ENCODE assay signal across 1 cellular context in the genomic region with DNA sequence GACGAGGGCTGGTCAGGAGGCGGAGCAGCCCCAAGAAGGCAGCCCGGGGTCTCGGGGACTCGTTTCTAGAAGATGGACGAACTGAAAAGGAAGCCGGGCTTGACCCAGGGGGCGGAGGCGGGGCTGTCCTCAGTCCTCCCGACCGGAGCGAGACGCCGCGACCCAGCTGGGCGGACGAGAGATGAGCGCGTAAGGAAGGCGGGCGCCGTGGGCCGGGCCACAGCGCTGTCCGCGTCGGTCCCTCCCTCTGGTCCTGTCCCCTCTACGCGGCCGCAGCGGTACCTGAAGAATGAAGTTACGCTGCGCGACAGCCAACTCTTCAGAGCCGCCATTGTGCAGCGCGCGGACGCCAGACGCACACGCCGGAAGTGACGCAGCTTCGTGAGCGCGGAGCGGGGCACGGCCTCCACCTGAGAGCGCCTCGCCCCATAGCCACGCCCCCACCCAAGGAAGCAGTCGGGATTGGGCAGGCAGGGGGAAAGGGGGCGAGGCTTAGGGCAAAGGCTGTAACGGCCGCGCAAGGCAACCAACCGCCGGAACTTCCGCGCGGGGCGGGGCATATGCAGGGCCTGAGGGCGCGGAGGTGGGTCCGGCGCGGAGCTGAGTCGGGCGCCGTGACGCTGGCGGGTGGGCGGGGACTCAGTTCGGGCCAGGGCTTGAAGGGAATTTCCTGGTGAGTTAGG.
TF ChIP-seq lines count a peak whose summit lies in the region.

A gene (minus strand): TSS at position 370 of the 683 bp plus-strand sequence. CDS start 38 bp downstream, at position 332.

TF ChIP-seq in HepG2, 621 proteins besides CTCF, POLR2A, EP300 and RAD21 (continued from another document and continues in another):
- TF ChIP-seq, protein P1, sequence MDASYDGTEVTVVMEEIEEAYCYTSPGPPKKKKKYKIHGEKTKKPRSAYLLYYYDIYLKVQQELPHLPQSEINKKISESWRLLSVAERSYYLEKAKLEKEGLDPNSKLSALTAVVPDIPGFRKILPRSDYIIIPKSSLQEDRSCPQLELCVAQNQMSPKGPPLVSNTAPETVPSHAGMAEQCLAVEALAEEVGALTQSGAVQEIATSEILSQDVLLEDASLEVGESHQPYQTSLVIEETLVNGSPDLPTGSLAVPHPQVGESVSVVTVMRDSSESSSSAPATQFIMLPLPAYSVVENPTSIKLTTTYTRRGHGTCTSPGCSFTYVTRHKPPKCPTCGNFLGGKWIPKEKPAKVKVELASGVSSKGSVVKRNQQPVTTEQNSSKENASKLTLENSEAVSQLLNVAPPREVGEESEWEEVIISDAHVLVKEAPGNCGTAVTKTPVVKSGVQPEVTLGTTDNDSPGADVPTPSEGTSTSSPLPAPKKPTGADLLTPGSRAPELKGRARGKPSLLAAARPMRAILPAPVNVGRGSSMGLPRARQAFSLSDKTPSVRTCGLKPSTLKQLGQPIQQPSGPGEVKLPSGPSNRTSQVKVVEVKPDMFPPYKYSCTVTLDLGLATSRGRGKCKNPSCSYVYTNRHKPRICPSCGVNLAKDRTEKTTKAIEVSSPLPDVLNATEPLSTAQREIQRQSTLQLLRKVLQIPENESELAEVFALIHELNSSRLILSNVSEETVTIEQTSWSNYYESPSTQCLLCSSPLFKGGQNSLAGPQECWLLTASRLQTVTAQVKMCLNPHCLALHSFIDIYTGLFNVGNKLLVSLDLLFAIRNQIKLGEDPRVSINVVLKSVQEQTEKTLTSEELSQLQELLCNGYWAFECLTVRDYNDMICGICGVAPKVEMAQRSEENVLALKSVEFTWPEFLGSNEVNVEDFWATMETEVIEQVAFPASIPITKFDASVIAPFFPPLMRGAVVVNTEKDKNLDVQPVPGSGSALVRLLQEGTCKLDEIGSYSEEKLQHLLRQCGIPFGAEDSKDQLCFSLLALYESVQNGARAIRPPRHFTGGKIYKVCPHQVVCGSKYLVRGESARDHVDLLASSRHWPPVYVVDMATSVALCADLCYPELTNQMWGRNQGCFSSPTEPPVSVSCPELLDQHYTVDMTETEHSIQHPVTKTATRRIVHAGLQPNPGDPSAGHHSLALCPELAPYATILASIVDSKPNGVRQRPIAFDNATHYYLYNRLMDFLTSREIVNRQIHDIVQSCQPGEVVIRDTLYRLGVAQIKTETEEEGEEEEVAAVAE (CRISPR knock-in tag; IDR thresholded peaks at IDR 0.05; ENCODE audit: borderline replicate concordance) = peak; percentile 59; the same call in 1 of the 2 replicates
- TF ChIP-seq, protein P2, sequence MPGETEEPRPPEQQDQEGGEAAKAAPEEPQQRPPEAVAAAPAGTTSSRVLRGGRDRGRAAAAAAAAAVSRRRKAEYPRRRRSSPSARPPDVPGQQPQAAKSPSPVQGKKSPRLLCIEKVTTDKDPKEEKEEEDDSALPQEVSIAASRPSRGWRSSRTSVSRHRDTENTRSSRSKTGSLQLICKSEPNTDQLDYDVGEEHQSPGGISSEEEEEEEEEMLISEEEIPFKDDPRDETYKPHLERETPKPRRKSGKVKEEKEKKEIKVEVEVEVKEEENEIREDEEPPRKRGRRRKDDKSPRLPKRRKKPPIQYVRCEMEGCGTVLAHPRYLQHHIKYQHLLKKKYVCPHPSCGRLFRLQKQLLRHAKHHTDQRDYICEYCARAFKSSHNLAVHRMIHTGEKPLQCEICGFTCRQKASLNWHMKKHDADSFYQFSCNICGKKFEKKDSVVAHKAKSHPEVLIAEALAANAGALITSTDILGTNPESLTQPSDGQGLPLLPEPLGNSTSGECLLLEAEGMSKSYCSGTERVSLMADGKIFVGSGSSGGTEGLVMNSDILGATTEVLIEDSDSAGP (CRISPR knock-in tag; IDR thresholded peaks at IDR 0.05; ENCODE audit: borderline replicate concordance) = peak; percentile 89; the same call in 1 of the 2 replicates
- TF ChIP-seq ZKSCAN5 (CRISPR knock-in tag; IDR thresholded peaks at IDR 0.05) = no peak
- TF ChIP-seq, protein P3, sequence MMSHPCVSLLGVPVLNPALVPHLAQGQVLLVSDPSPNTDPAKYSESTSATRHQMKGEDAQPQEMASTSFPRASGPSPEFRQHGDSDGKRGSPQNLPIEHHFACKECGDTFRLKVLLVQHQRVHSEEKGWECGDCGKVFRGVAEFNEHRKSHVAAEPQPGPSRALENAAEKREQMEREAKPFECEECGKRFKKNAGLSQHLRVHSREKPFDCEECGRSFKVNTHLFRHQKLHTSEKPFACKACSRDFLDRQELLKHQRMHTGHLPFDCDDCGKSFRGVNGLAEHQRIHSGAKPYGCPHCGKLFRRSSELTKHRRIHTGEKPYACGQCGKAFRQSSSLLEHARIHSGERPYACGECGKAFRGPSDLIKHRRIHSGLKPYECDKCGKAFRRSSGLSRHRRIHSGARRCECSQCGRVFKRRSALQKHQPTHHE (CRISPR knock-in tag; IDR thresholded peaks at IDR 0.05; ENCODE audit: borderline replicate concordance) = peak; percentile 67; the same call in 1 of the 2 replicates
- TF ChIP-seq, protein P4, sequence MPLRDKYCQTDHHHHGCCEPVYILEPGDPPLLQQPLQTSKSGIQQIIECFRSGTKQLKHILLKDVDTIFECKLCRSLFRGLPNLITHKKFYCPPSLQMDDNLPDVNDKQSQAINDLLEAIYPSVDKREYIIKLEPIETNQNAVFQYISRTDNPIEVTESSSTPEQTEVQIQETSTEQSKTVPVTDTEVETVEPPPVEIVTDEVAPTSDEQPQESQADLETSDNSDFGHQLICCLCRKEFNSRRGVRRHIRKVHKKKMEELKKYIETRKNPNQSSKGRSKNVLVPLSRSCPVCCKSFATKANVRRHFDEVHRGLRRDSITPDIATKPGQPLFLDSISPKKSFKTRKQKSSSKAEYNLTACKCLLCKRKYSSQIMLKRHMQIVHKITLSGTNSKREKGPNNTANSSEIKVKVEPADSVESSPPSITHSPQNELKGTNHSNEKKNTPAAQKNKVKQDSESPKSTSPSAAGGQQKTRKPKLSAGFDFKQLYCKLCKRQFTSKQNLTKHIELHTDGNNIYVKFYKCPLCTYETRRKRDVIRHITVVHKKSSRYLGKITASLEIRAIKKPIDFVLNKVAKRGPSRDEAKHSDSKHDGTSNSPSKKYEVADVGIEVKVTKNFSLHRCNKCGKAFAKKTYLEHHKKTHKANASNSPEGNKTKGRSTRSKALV (CRISPR knock-in tag; IDR thresholded peaks at IDR 0.05) = no peak; the same call in 1 of the 2 replicates
- peak; percentile 64; the same call in 1 of the 2 replicates for TF ChIP-seq ZFP90 (CRISPR knock-in tag; IDR thresholded peaks at IDR 0.05; ENCODE audit: borderline replicate concordance)
- TF ChIP-seq MYNN (CRISPR knock-in tag; IDR thresholded peaks at IDR 0.05; ENCODE audit: low read depth) = no peak
- TF ChIP-seq TP53 (CRISPR knock-in tag; conservative IDR thresholded peaks at IDR 0.05) = no peak
- peak; percentile 93 for TF ChIP-seq YEATS2 (CRISPR knock-in tag; IDR thresholded peaks at IDR 0.05; ENCODE audit: borderline replicate concordance)
- TF ChIP-seq, protein P5, sequence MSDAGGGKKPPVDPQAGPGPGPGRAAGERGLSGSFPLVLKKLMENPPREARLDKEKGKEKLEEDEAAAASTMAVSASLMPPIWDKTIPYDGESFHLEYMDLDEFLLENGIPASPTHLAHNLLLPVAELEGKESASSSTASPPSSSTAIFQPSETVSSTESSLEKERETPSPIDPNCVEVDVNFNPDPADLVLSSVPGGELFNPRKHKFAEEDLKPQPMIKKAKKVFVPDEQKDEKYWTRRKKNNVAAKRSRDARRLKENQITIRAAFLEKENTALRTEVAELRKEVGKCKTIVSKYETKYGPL (CRISPR knock-in tag; IDR thresholded peaks at IDR 0.05) = no peak
- TF ChIP-seq, protein P6, sequence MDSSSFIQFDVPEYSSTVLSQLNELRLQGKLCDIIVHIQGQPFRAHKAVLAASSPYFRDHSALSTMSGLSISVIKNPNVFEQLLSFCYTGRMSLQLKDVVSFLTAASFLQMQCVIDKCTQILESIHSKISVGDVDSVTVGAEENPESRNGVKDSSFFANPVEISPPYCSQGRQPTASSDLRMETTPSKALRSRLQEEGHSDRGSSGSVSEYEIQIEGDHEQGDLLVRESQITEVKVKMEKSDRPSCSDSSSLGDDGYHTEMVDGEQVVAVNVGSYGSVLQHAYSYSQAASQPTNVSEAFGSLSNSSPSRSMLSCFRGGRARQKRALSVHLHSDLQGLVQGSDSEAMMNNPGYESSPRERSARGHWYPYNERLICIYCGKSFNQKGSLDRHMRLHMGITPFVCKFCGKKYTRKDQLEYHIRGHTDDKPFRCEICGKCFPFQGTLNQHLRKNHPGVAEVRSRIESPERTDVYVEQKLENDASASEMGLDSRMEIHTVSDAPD (CRISPR knock-in tag; IDR thresholded peaks at IDR 0.05) = 0 out of 2 replicates have a peak, but pooled peaks have one; percentile 29
- TF ChIP-seq ZNF619 (CRISPR knock-in tag; IDR thresholded peaks at IDR 0.05) = no peak
- 0 out of 2 replicates have a peak, but pooled peaks have one; percentile 51 for TF ChIP-seq ESRRA (CRISPR knock-in tag; IDR thresholded peaks at IDR 0.05; ENCODE audit: low read depth)
- TF ChIP-seq ZNF768 (CRISPR knock-in tag; IDR thresholded peaks at IDR 0.05) = peak; percentile 71
- TF ChIP-seq, protein P7, sequence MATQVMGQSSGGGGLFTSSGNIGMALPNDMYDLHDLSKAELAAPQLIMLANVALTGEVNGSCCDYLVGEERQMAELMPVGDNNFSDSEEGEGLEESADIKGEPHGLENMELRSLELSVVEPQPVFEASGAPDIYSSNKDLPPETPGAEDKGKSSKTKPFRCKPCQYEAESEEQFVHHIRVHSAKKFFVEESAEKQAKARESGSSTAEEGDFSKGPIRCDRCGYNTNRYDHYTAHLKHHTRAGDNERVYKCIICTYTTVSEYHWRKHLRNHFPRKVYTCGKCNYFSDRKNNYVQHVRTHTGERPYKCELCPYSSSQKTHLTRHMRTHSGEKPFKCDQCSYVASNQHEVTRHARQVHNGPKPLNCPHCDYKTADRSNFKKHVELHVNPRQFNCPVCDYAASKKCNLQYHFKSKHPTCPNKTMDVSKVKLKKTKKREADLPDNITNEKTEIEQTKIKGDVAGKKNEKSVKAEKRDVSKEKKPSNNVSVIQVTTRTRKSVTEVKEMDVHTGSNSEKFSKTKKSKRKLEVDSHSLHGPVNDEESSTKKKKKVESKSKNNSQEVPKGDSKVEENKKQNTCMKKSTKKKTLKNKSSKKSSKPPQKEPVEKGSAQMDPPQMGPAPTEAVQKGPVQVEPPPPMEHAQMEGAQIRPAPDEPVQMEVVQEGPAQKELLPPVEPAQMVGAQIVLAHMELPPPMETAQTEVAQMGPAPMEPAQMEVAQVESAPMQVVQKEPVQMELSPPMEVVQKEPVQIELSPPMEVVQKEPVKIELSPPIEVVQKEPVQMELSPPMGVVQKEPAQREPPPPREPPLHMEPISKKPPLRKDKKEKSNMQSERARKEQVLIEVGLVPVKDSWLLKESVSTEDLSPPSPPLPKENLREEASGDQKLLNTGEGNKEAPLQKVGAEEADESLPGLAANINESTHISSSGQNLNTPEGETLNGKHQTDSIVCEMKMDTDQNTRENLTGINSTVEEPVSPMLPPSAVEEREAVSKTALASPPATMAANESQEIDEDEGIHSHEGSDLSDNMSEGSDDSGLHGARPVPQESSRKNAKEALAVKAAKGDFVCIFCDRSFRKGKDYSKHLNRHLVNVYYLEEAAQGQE (IDR thresholded peaks at IDR 0.05; ENCODE audit: borderline replicate concordance in 1 of 2, low read depth in 1 of 2, low read length in 2 of 2) = peak in 1 of 2 experiments; percentile 10; a peak in 2 of 4 replicates
- TF ChIP-seq ZNF441 (CRISPR knock-in tag; IDR thresholded peaks at IDR 0.05; ENCODE audit: borderline replicate concordance) = peak; percentile 67; the same call in 1 of the 2 replicates
- peak; percentile 51 for TF ChIP-seq TEAD3 (CRISPR knock-in tag; optimal IDR thresholded peaks at IDR 0.05; ENCODE audit: borderline replicate concordance)
- TF ChIP-seq RXRB (CRISPR knock-in tag; IDR thresholded peaks at IDR 0.05; ENCODE audit: borderline replicate concordance) = peak; percentile 77; the same call in 1 of the 2 replicates
- TF ChIP-seq, protein P8, sequence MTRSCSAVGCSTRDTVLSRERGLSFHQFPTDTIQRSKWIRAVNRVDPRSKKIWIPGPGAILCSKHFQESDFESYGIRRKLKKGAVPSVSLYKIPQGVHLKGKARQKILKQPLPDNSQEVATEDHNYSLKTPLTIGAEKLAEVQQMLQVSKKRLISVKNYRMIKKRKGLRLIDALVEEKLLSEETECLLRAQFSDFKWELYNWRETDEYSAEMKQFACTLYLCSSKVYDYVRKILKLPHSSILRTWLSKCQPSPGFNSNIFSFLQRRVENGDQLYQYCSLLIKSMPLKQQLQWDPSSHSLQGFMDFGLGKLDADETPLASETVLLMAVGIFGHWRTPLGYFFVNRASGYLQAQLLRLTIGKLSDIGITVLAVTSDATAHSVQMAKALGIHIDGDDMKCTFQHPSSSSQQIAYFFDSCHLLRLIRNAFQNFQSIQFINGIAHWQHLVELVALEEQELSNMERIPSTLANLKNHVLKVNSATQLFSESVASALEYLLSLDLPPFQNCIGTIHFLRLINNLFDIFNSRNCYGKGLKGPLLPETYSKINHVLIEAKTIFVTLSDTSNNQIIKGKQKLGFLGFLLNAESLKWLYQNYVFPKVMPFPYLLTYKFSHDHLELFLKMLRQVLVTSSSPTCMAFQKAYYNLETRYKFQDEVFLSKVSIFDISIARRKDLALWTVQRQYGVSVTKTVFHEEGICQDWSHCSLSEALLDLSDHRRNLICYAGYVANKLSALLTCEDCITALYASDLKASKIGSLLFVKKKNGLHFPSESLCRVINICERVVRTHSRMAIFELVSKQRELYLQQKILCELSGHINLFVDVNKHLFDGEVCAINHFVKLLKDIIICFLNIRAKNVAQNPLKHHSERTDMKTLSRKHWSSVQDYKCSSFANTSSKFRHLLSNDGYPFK (CRISPR knock-in tag; IDR thresholded peaks at IDR 0.05; ENCODE audit: borderline replicate concordance) = peak; percentile 98
- peak; percentile 79 for TF ChIP-seq HNRNPK (IDR thresholded peaks at IDR 0.05; ENCODE audit: low read depth, low read length, poor library complexity, severe bottlenecking)
- no peak for TF ChIP-seq JDP2 (CRISPR knock-in tag; IDR thresholded peaks at IDR 0.05; ENCODE audit: borderline replicate concordance)
- TF ChIP-seq, protein P9, sequence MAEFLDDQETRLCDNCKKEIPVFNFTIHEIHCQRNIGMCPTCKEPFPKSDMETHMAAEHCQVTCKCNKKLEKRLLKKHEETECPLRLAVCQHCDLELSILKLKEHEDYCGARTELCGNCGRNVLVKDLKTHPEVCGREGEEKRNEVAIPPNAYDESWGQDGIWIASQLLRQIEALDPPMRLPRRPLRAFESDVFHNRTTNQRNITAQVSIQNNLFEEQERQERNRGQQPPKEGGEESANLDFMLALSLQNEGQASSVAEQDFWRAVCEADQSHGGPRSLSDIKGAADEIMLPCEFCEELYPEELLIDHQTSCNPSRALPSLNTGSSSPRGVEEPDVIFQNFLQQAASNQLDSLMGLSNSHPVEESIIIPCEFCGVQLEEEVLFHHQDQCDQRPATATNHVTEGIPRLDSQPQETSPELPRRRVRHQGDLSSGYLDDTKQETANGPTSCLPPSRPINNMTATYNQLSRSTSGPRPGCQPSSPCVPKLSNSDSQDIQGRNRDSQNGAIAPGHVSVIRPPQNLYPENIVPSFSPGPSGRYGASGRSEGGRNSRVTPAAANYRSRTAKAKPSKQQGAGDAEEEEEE (CRISPR knock-in tag; IDR thresholded peaks at IDR 0.05; ENCODE audit: borderline replicate concordance) = peak; percentile 84; the same call in 1 of the 2 replicates
- TF ChIP-seq, protein P10, sequence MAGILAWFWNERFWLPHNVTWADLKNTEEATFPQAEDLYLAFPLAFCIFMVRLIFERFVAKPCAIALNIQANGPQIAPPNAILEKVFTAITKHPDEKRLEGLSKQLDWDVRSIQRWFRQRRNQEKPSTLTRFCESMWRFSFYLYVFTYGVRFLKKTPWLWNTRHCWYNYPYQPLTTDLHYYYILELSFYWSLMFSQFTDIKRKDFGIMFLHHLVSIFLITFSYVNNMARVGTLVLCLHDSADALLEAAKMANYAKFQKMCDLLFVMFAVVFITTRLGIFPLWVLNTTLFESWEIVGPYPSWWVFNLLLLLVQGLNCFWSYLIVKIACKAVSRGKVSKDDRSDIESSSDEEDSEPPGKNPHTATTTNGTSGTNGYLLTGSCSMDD (CRISPR knock-in tag; IDR thresholded peaks at IDR 0.05) = no peak
